Comparison of ENCODE assay signal across 34 cellular contexts in genomic region chr22:34410111-34410510, GRCh38.
"Had no signal": no experiment of that assay in that cellular context is flagged by ENCODE, and none has a peak within 500 bp of the region (broad histone marks: within the 10 kb centered on the region; RNA-seq: fewer than 3 reads in every experiment).

No MANE protein-coding gene starts in this region.

- H3K27me3 ChIP-seq: MG63 had no signal

- H3K4me2 ChIP-seq: KMS-11 had no signal

- H3K36me3 ChIP-seq: MG63 had no signal

- H3K27ac ChIP-seq: KMS-11 had no signal

- H3K4me3 ChIP-seq: MG63 had no signal

- H3K9ac ChIP-seq: KMS-11 had no signal

- H3K9me3 ChIP-seq: MG63 had no signal

- DNase-seq: Karpas-422, Kasumi-1, MG63, MV-4-11, NCI-H1048, NCI-H1092, NCI-H1092 treated with DMSO at 0.1 percent for 48 hours, NCI-H1105, NCI-H1105 treated with DMSO at 0.1 percent for 48 hours, NCI-H1417, NCI-H1417 treated with DMSO at 0.1 percent for 48 hours, NCI-H1436, NCI-H1436 treated with DMSO at 0.1 percent for 48 hours, NCI-H146, NCI-H1694, NCI-H1694 treated with DMSO at 0.1 percent for 48 hours, NCI-H187, NCI-H187 treated with DMSO at 0.1 percent for 48 hours, NCI-H1930, NCI-H2029, NCI-H2029 treated with DMSO at 0.1 percent for 48 hours, NCI-H2081, NCI-H2081 treated with DMSO at 0.1 percent for 48 hours, NCI-H2107, NCI-H2171, NCI-H2171 treated with DMSO at 0.1 percent for 48 hours, NCI-H2227 treated with DMSO at 0.1 percent for 48 hours, NCI-H226, NCI-H345, NCI-H446, NCI-H446 treated with DMSO at 0.1 percent for 48 hours, NCI-H510A, NCI-H510A treated with DMSO at 0.1 percent for 48 hours had no signal
